21 cellular contexts compared by ENCODE assay signal in genomic region chr2:15059870-15060617, GRCh38.
DNase-seq lines count a peak whose midpoint lies in the region; ATAC-seq and TF ChIP-seq lines count a peak whose summit lies in the region.
"Had no signal": no experiment of that assay in that cellular context is flagged by ENCODE, and none has a peak within 500 bp of the region (broad histone marks: within the 10 kb centered on the region; RNA-seq: fewer than 3 reads in every experiment).

No MANE protein-coding gene starts in this region.

- H3K27ac ChIP-seq in esophagus muscularis mucosa (replicated peaks in 1 of 4), result no peak overlapping the region
- H3K27ac ChIP-seq in left lung, result no peak overlapping the region
- H3K27ac ChIP-seq in CD8-positive, alpha-beta memory T cell (ENCODE audit: low read depth, low read length), result no peak overlapping the region
- H3K27ac ChIP-seq: adrenal gland, esophagus squamous epithelium, GM23248, lower lobe of right lung, ovary, stomach had no signal

- peaks cover 0 to 5% (median 0%) of the 10 kb centered on the region in 5 donors for H3K9me3 Mint-ChIP-seq in CD8-positive, alpha-beta memory T cell
- H3K9me3 Mint-ChIP-seq: T-helper 2 cell treated with Interferon-gamma antibody and Interleukin-4, amounts not matched to agents 5 μg/mL and 100 μg/mL, for 36 hours had no signal

- DNase-seq in DMS79 treated with DMSO at 0.1 percent for 48 hours (lab: John Stamatoyannopoulos, UW) (peak; percentile 71), NCI-H1417 treated with DMSO at 0.1 percent for 48 hours (lab: John Stamatoyannopoulos, UW) (peak; percentile 14), NCI-H69 (lab: John Stamatoyannopoulos, UW) (peak; percentile 82), esophagus muscularis mucosa (ENCODE audit: extremely low spot score) (peak; percentile 37), left lung (no peak), NCI-H524 treated with DMSO at 0.1 percent for 48 hours (lab: John Stamatoyannopoulos, UW) (no peak)
- DNase-seq in CD8-positive, alpha-beta memory T cell, result no peak
- DNase-seq: activated CD8-positive, alpha-beta memory T cell treated with anti-CD3 and anti-CD28 coated beads, Interleukin-2, amount 10 ng/mL, durations not matched to agents 7 days and 5 days; adrenal gland; CD4-positive, CD25-positive, alpha-beta regulatory T cell; EL; esophagus squamous epithelium; GM23248; lower lobe of right lung; NCI-H524; OCI-M1; ovary; stomach had no signal

- peaks cover 7 to 32% of the 10 kb centered on the region in 2 donors for H3K27me3 Mint-ChIP-seq in CD8-positive, alpha-beta memory T cell

- POLR2A ChIA-PET in CD8-positive, alpha-beta memory T cell (lab: Charles Lee), result no interaction called here

- no peak for TF ChIP-seq POLR2A in esophagus muscularis mucosa (IDR thresholded peaks at IDR 0.05; ENCODE audit: low read depth)

- no peaks in the 10 kb centered on the region for H3K9me3 ChIP-seq in esophagus muscularis mucosa
- peaks cover 0 to 6% of the 10 kb centered on the region in 2 donors for H3K9me3 ChIP-seq in left lung
- H3K9me3 ChIP-seq in CD8-positive, alpha-beta memory T cell (ENCODE audit: low read length), result no peaks in the 10 kb centered on the region
- H3K9me3 ChIP-seq: adrenal gland, esophagus squamous epithelium, ovary, stomach had no signal

- no peaks in the 10 kb centered on the region for H3K4me1 Mint-ChIP-seq in CD8-positive, alpha-beta memory T cell
- H3K4me1 Mint-ChIP-seq: activated CD8-positive, alpha-beta memory T cell treated with anti-CD3 and anti-CD28 coated beads, Interleukin-2, amount 10 ng/mL, durations not matched to agents 7 days and 5 days; CD4-positive, CD25-positive, alpha-beta regulatory T cell had no signal

- CTCF ChIA-PET in CD8-positive, alpha-beta memory T cell (lab: Charles Lee), result interaction anchor here (1.7 kb wide), 1 partner anchor 12 kb away, joined by 4 read pairs; no protein-coding TSS in a partner anchor

- H3K36me3 Mint-ChIP-seq in CD8-positive, alpha-beta memory T cell, result peaks cover 0 to 5% (median 0%) of the 10 kb centered on the region in 3 donors
- H3K36me3 Mint-ChIP-seq: activated CD8-positive, alpha-beta memory T cell treated with anti-CD3 and anti-CD28 coated beads, Interleukin-2, amount 10 ng/mL, durations not matched to agents 7 days and 5 days; CD4-positive, CD25-positive, alpha-beta regulatory T cell; IgD-negative memory B cell had no signal

- no peak overlapping the region for H3K4me3 Mint-ChIP-seq in CD8-positive, alpha-beta memory T cell
- H3K4me3 Mint-ChIP-seq: activated CD8-positive, alpha-beta memory T cell treated with anti-CD3 and anti-CD28 coated beads, Interleukin-2, amount 10 ng/mL, durations not matched to agents 7 days and 5 days; CD4-positive, CD25-positive, alpha-beta regulatory T cell; IgD-negative memory B cell; T-helper 2 cell treated with Interferon-gamma antibody and Interleukin-4, amounts not matched to agents 5 μg/mL and 100 μg/mL, for 36 hours had no signal

- H3K4me1 ChIP-seq in esophagus muscularis mucosa, result peaks cover 0 to 2% (median 0%) of the 10 kb centered on the region in 4 donors
- no peaks in the 10 kb centered on the region for H3K4me1 ChIP-seq in left lung
- H3K4me1 ChIP-seq in CD8-positive, alpha-beta memory T cell (ENCODE audit: insufficient read depth, low read length), result no peaks in the 10 kb centered on the region
- H3K4me1 ChIP-seq: adrenal gland, esophagus squamous epithelium, lower lobe of right lung, stomach had no signal

- ATAC-seq in HG02884 (IDR thresholded peaks at IDR 0.05; ENCODE audit: unreplicated experiment) (no peak), left lung (no peak)
- ATAC-seq: activated CD8-positive, alpha-beta memory T cell treated with anti-CD3 and anti-CD28 coated beads, Interleukin-2, amount 10 ng/mL, durations not matched to agents 7 days and 5 days; lower lobe of right lung had no signal

- no peaks in the 10 kb centered on the region for H3K27me3 ChIP-seq in esophagus muscularis mucosa
- H3K27me3 ChIP-seq in left lung, result no peaks in the 10 kb centered on the region
- no peaks in the 10 kb centered on the region for H3K27me3 ChIP-seq in CD8-positive, alpha-beta memory T cell (ENCODE audit: insufficient read depth, low read length, poor library complexity, severe bottlenecking)
- H3K27me3 ChIP-seq: adrenal gland, ovary, stomach had no signal

- 75% methylated on average over 12 of the region's 12 CpGs for WGBS in esophagus muscularis mucosa

- H3K4me3 ChIP-seq in esophagus muscularis mucosa, result no peak overlapping the region
- no peak overlapping the region for H3K4me3 ChIP-seq in left lung
- no peak overlapping the region for H3K4me3 ChIP-seq in CD8-positive, alpha-beta memory T cell (ENCODE audit: low read length)
- H3K4me3 ChIP-seq: adrenal gland, esophagus squamous epithelium, GM23248, lower lobe of right lung, ovary, stomach had no signal

- TF ChIP-seq EP300 in esophagus muscularis mucosa (IDR thresholded peaks at IDR 0.05), result no peak

- TF ChIP-seq CTCF in esophagus muscularis mucosa (IDR thresholded peaks at IDR 0.05) (no peak), left lung (IDR thresholded peaks at IDR 0.05) (no peak)

- intact Hi-C loops in esophagus muscularis mucosa (cut with DNase I) (no loop called here), left lung (cut with DNase I) (no loop called here)

- H3K27ac Mint-ChIP-seq in CD8-positive, alpha-beta memory T cell, result no peak overlapping the region
- H3K27ac Mint-ChIP-seq: activated CD8-positive, alpha-beta memory T cell treated with anti-CD3 and anti-CD28 coated beads, Interleukin-2, amount 10 ng/mL, durations not matched to agents 7 days and 5 days; CD4-positive, CD25-positive, alpha-beta regulatory T cell; IgD-negative memory B cell; T-helper 2 cell treated with Interferon-gamma antibody and Interleukin-4, amounts not matched to agents 5 μg/mL and 100 μg/mL, for 36 hours had no signal

- no peaks in the 10 kb centered on the region for H3K36me3 ChIP-seq in esophagus muscularis mucosa
- no peaks in the 10 kb centered on the region for H3K36me3 ChIP-seq in left lung
- H3K36me3 ChIP-seq in CD8-positive, alpha-beta memory T cell (ENCODE audit: insufficient read depth, low read length), result no peaks in the 10 kb centered on the region
- H3K36me3 ChIP-seq: adrenal gland, esophagus squamous epithelium, lower lobe of right lung, ovary, stomach had no signal

Comparison
In these comparisons a context has a peak if more than half of its experiments do, and no peak if none do; other contexts are left out.
1. DNase-seq: peak in DMS79 treated with DMSO at 0.1 percent for 48 hours (single experiment), NCI-H1417 treated with DMSO at 0.1 percent for 48 hours (single experiment), NCI-H69 (single experiment) and esophagus muscularis mucosa (single experiment); none in left lung (0 of 2), CD8-positive, alpha-beta memory T cell (0 of 5) and NCI-H524 treated with DMSO at 0.1 percent for 48 hours (single experiment).